28 cellular contexts compared by ENCODE assay signal in the genomic region with DNA sequence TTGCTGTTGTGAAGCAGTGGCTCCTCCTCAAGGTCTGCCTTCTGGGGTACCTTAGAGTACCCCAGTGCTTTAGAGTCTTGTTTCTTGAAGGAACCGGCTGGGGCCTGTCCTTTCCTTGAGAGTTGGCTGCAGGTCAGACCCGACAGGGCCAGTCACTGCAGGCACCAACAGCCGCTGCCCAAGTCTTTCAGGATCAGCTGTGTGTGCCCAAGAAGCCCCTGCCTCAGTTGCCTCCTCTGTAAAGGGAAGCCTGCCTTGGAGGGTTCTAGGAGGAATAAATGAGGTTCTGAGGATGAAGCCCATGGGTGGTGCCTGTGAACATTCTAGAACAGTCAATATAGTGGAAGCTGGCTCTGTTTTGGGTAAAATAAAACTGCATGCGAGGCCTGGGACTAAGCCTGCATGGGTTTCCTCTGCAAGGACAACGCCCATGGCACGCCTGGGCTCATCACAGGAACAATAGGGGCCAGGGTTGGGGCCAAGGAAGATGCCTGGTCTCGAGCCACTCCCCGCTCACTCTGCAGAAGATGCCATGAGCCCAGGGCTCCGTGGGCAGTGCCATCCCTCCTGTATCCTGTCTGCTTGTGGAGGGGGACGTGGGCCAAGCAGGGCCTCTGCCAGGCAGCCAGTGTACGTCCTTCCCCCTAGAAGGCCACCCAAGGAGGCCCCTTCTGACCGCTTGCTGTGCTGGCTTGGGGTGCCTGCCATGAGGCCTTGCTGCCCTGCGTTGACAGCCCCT.
DNase-seq lines count a peak whose midpoint lies in the region; ATAC-seq and TF ChIP-seq lines count a peak whose summit lies in the region.
"Had no signal": no experiment of that assay in that cellular context is flagged by ENCODE, and none has a peak within 500 bp of the region (broad histone marks: within the 10 kb centered on the region; RNA-seq: fewer than 3 reads in every experiment).

No MANE protein-coding gene starts in this region.

- no peak overlapping the region for H3K4me3 Mint-ChIP-seq in neural progenitor cell
- H3K4me3 Mint-ChIP-seq: activated CD4-positive, alpha-beta T cell treated with anti-CD3 and anti-CD28 coated beads, Interleukin-2, amount 10 ng/mL, durations not matched to agents 7 days and 5 days; CD8-positive, alpha-beta T cell; neural crest cell; stimulated activated naive B cell treated with anti-CD40 and anti-IgM and Interleukin-4, amounts not matched to agents 10 μg/mL and 1 μg/mL and 100 μg/mL, for 72 hours; T-helper 1 cell treated with Interleukin-12 subunit alpha and Interleukin-12 subunit beta and Interleukin-4 antibody, amounts not matched to agents 30 μg/mL and 1 μg/mL, for 36 hours had no signal

- H3K4me1 Mint-ChIP-seq in neural progenitor cell, result no peaks in the 10 kb centered on the region
- H3K4me1 Mint-ChIP-seq: neural crest cell had no signal

- no peaks in the 10 kb centered on the region for H3K9me2 ChIP-seq in PC-3 (replicated peaks; ENCODE audit: low read length)

- DNase-seq in GM06990 (ENCODE audit: extremely low read depth, insufficient read length), result peak; percentile 19
- no peak for DNase-seq in PC-3
- peak; percentile 34 for DNase-seq in epithelial cell of esophagus (ENCODE audit: low read depth)
- DNase-seq in neural progenitor cell (ENCODE audit: low spot score), result no peak
- DNase-seq in AML-193 (lab: John Stamatoyannopoulos, UW), result no peak
- no peak for DNase-seq in stimulated activated naive CD4-positive, alpha-beta T cell treated with Interleukin-2 at 50 U/mL for 16 hours (lab: John Stamatoyannopoulos, UW)
- no peak for DNase-seq in retina
- DNase-seq: activated CD4-positive, alpha-beta T cell treated with anti-CD3 and anti-CD28 coated beads, Interleukin-2, amount 10 ng/mL, durations not matched to agents 7 days and 5 days; activated CD8-positive, alpha-beta memory T cell treated with anti-CD3 and anti-CD28 coated beads, Interleukin-2, amount 50 U/mL, for 4 hours; body of pancreas; CD8-positive, alpha-beta T cell; DMS153; GF-D8; head of caudate nucleus; left ventricle myocardium superior; NCI-H1092; NCI-H1930; NCI-H226; NCI-H82; SJCRH30; stimulated activated CD4-positive, alpha-beta T cell treated with anti-CD3 and anti-CD28 coated beads, Interleukin-2, amount 100 ng/mL, for 24 hours; stimulated activated naive B cell treated with anti-CD40 and anti-IgM and Interleukin-4, amounts not matched to agents 10 μg/mL and 1 μg/mL and 100 μg/mL, for 72 hours had no signal

- intact Hi-C loops in PC-3 (cut with micrococcal nuclease), result no loop called here

- H3K9me3 Mint-ChIP-seq in neural progenitor cell, result no peaks in the 10 kb centered on the region
- H3K9me3 Mint-ChIP-seq: activated CD4-positive, alpha-beta T cell treated with anti-CD3 and anti-CD28 coated beads, Interleukin-2, amount 10 ng/mL, durations not matched to agents 7 days and 5 days; CD8-positive, alpha-beta T cell; neural crest cell; stimulated activated naive B cell treated with anti-CD40 and anti-IgM and Interleukin-4, amounts not matched to agents 10 μg/mL and 1 μg/mL and 100 μg/mL, for 72 hours; T-helper 1 cell treated with Interleukin-12 subunit alpha and Interleukin-12 subunit beta and Interleukin-4 antibody, amounts not matched to agents 30 μg/mL and 1 μg/mL, for 36 hours had no signal

- POLR2A ChIA-PET in PC-3 (lab: Charles Lee; ENCODE audit: unreplicated experiment), result no interaction called here

- H3F3A ChIP-seq in PC-3 (ENCODE audit: low read length, unreplicated experiment), result no peaks in the 10 kb centered on the region
- H3F3A ChIP-seq in neural progenitor cell (ENCODE audit: low read depth), result no peaks in the 10 kb centered on the region

- no peak overlapping the region for H3K27ac Mint-ChIP-seq in neural progenitor cell
- H3K27ac Mint-ChIP-seq: stimulated activated naive B cell treated with anti-CD40 and anti-IgM and Interleukin-4, amounts not matched to agents 10 μg/mL and 1 μg/mL and 100 μg/mL, for 72 hours; T-helper 1 cell treated with Interleukin-12 subunit alpha and Interleukin-12 subunit beta and Interleukin-4 antibody, amounts not matched to agents 30 μg/mL and 1 μg/mL, for 36 hours had no signal

- H3K4me1 ChIP-seq in PC-3 (ENCODE audit: insufficient read depth, low read length) (no peaks in the 10 kb centered on the region), neural progenitor cell (no peaks in the 10 kb centered on the region)
- H3K4me1 ChIP-seq: body of pancreas, prostate gland had no signal

- H3K36me3 ChIP-seq in GM06990 (ENCODE audit: control insufficient read depth, insufficient read depth, low read length) (peaks cover 16% of the 10 kb centered on the region), PC-3 (ENCODE audit: low read depth, low read length) (peaks cover 7% of the 10 kb centered on the region; the same call in 1 of the 2 replicates), neural progenitor cell (no peaks in the 10 kb centered on the region)

- H3K36me3 Mint-ChIP-seq in neural progenitor cell, result no peaks in the 10 kb centered on the region

- CTCF ChIA-PET in PC-3 (lab: Charles Lee), result no interaction called here

- no peaks in the 10 kb centered on the region for H3K27me3 ChIP-seq in GM06990 (replicated peaks; ENCODE audit: control insufficient read depth, insufficient read depth, low read length)
- H3K27me3 ChIP-seq in PC-3 (ENCODE audit: low read length), result no peaks in the 10 kb centered on the region
- no peaks in the 10 kb centered on the region for H3K27me3 ChIP-seq in neural progenitor cell
- H3K27me3 ChIP-seq: body of pancreas, SJCRH30 had no signal

- H4K20me1 ChIP-seq in PC-3 (ENCODE audit: low read length) (no peaks in the 10 kb centered on the region), neural progenitor cell (ENCODE audit: low read depth) (no peaks in the 10 kb centered on the region)

- no peaks in the 10 kb centered on the region for H3K9me3 ChIP-seq in PC-3 (ENCODE audit: low read length)
- H3K9me3 ChIP-seq in neural progenitor cell (ENCODE audit: low read depth), result no peaks in the 10 kb centered on the region
- H3K9me3 ChIP-seq: body of pancreas, prostate gland, SJCRH30 had no signal

- ATAC-seq in PC-3 (peak; percentile 14), GM18511 (IDR thresholded peaks at IDR 0.05; ENCODE audit: unreplicated experiment) (no peak)
- ATAC-seq: body of pancreas, left ventricle myocardium superior had no signal

- TSS peak; percentile 5 for BruUV-seq in PC-3 (replicated peaks; lab: Mats Ljungman, UMichigan)

- H2AFZ ChIP-seq in PC-3 (ENCODE audit: low read length) (no peak overlapping the region), neural progenitor cell (replicated peaks) (no peak overlapping the region)

- H3K79me2 ChIP-seq in PC-3 (ENCODE audit: low read length), result no peaks in the 10 kb centered on the region
- no peaks in the 10 kb centered on the region for H3K79me2 ChIP-seq in neural progenitor cell (ENCODE audit: low read depth)

- no peak overlapping the region for H3K9ac ChIP-seq in PC-3 (ENCODE audit: low read length)
- H3K9ac ChIP-seq in neural progenitor cell, result no peak overlapping the region

- H3K4me3 ChIP-seq in GM06990 (replicated peaks; ENCODE audit: low read depth, low read length) (no peak overlapping the region), PC-3 (ENCODE audit: low read length) (no peak overlapping the region), epithelial cell of esophagus (ENCODE audit: low read length) (no peak overlapping the region), neural progenitor cell (no peak overlapping the region)
- H3K4me3 ChIP-seq: body of pancreas, prostate gland, SJCRH30, skin epidermis had no signal

- peaks cover 4% of the 10 kb centered on the region for H3K27me3 Mint-ChIP-seq in neural progenitor cell (ENCODE audit: insufficient read depth, low read depth)
- H3K27me3 Mint-ChIP-seq: activated CD4-positive, alpha-beta T cell treated with anti-CD3 and anti-CD28 coated beads, Interleukin-2, amount 10 ng/mL, durations not matched to agents 7 days and 5 days; stimulated activated naive B cell treated with anti-CD40 and anti-IgM and Interleukin-4, amounts not matched to agents 10 μg/mL and 1 μg/mL and 100 μg/mL, for 72 hours had no signal

- H3K27ac ChIP-seq in PC-3 (ENCODE audit: low read length) (no peak overlapping the region), neural progenitor cell (peak overlapping the region; percentile 53)
- H3K27ac ChIP-seq: body of pancreas, prostate gland, SJCRH30, VCaP had no signal

- TF ChIP-seq CTCF in GM06990 (IDR thresholded peaks at IDR 0.05; ENCODE audit: insufficient read depth, low read length, poor library complexity, severe bottlenecking) (no peak), PC-3 (conservative IDR thresholded peaks at IDR 0.05; ENCODE audit: low read depth, low read length) (no peak), epithelial cell of esophagus (IDR thresholded peaks at IDR 0.05; ENCODE audit: insufficient read depth, low read depth, low read length, missing control alignments) (no peak), neural progenitor cell (IDR thresholded peaks at IDR 0.05) (no peak)

- no peak overlapping the region for H3K4me2 ChIP-seq in PC-3 (ENCODE audit: low read length)
- H3K4me2 ChIP-seq in neural progenitor cell, result no peak overlapping the region

Comparison
In these comparisons a context has a peak if more than half of its experiments do, and no peak if none do; other contexts are left out.
1. DNase-seq: peak in GM06990 (single experiment) and epithelial cell of esophagus (single experiment); none in PC-3 (single experiment), neural progenitor cell (single experiment), AML-193 (0 of 2), stimulated activated naive CD4-positive, alpha-beta T cell treated with Interleukin-2 at 50 U/mL for 16 hours (single experiment) and retina (single experiment).